Comparison of ENCODE assay signal across 1 cellular context in the genomic region with DNA sequence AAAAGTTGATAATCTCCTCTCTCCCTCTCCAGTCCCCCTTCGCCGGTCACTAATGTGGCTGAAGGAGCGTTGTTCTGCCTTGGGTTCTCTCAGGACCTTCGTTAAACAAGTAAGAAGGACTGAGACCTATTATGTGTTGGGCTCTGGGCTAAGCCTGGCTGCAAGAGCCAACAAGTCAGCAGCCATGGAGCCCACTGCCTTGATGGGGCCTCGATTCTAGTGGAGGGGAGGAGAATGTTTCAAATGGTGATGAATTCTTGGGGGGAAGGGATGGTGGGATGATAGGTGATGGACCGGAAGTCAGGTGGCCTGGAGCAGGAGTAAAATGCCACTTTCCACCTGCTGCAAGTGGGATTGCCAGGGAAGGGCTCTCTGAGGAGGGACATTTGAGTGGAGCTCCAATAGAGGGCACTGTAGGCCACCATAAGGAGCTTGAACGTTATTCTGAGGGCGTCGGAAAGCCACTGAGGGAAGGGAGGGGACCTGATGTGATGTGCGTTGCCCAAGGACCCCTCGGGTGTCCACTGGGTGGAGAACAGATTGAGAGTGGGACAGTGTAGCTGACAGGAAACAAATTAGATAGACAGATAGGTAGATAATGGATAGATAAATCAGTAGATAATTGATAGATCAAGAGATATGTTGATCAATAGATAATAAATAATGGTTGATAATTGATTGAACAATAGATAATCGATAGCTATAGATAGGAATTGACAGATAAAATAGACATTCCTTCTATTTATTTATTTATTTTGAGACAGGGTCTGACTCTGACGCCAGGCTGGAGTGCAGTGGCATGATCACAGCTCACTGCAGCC.
TF ChIP-seq lines count a peak whose summit lies in the region.

No MANE protein-coding gene starts in this region.

TF ChIP-seq in K562, 482 proteins besides CTCF, POLR2A, EP300 and RAD21 (continued from another document and continues in another):
- TF ChIP-seq CEBPG (CRISPR knock-in tag; IDR thresholded peaks at IDR 0.05) (no peak), CEBPG (tag; conservative IDR thresholded peaks at IDR 0.05 in 1 of 2, IDR thresholded peaks at IDR 0.05 in 1 of 2) (no peak), CBX2 (IDR thresholded peaks at IDR 0.05; ENCODE audit: insufficient read depth, low read length, poor library complexity, severe bottlenecking) (no peak), TAF15 (IDR thresholded peaks at IDR 0.05; ENCODE audit: low read depth, low read length) (no peak), TBL1XR1 (IDR thresholded peaks at IDR 0.05; ENCODE audit: low read length in 2 of 2) (no peak), STAG1 (CRISPR knock-in tag; IDR thresholded peaks at IDR 0.05; ENCODE audit: borderline replicate concordance) (peak; percentile 82), MCM3 (IDR thresholded peaks at IDR 0.05) (no peak), ZNF3 (CRISPR knock-in tag; IDR thresholded peaks at IDR 0.05) (no peak), BCOR (IDR thresholded peaks at IDR 0.05) (0 out of 2 replicates have a peak, but pooled peaks have one; percentile 20), ZNF175 (CRISPR knock-in tag; IDR thresholded peaks at IDR 0.05; ENCODE audit: low read depth) (no peak), CBFB (CRISPR knock-in tag; IDR thresholded peaks at IDR 0.05) (no peak), TFAP4 (CRISPR knock-in tag; IDR thresholded peaks at IDR 0.05; ENCODE audit: borderline replicate concordance) (0 out of 2 replicates have a peak, but pooled peaks have one; percentile 25), FUS (optimal IDR thresholded peaks at IDR 0.05; ENCODE audit: low read depth, low read length) (no peak), KAT7 (CRISPR knock-in tag; IDR thresholded peaks at IDR 0.05; ENCODE audit: borderline replicate concordance) (no peak), MCM2 (IDR thresholded peaks at IDR 0.05; ENCODE audit: low read depth) (no peak), SIN3B (IDR thresholded peaks at IDR 0.05; ENCODE audit: low read depth) (no peak), ATF6 (CRISPR knock-in tag; IDR thresholded peaks at IDR 0.05) (no peak), SRSF9 (IDR thresholded peaks at IDR 0.05; ENCODE audit: borderline replicate concordance, low read depth, low read length) (no peak), GATA2 (CRISPR knock-in tag; IDR thresholded peaks at IDR 0.05) (peak; percentile 80), TAF1 (IDR thresholded peaks at IDR 0.05; ENCODE audit: control insufficient read depth, extremely low read depth, insufficient read depth, low read length, severe bottlenecking) (no peak), ZNF589 (CRISPR knock-in tag; IDR thresholded peaks at IDR 0.05; ENCODE audit: low read depth) (no peak), STAT5B (CRISPR knock-in tag; IDR thresholded peaks at IDR 0.05) (no peak), DDX20 (tag; IDR thresholded peaks at IDR 0.05; ENCODE audit: low read depth) (no peak), ZBTB26 (CRISPR knock-in tag; IDR thresholded peaks at IDR 0.05) (no peak), DACH1 (IDR thresholded peaks at IDR 0.05; ENCODE audit: partially characterized antibody) (peak; percentile 70), FOXM1 (IDR thresholded peaks at IDR 0.05; ENCODE audit: low read depth) (no peak), FOXM1 (CRISPR knock-in tag; IDR thresholded peaks at IDR 0.05; ENCODE audit: low read depth) (no peak), HNRNPLL (IDR thresholded peaks at IDR 0.05; ENCODE audit: low read depth, low read length, poor library complexity, severe bottlenecking) (no peak), TGIF2 (CRISPR knock-in tag; IDR thresholded peaks at IDR 0.05) (no peak), ZNF695 (CRISPR knock-in tag; IDR thresholded peaks at IDR 0.05) (no peak)
- TF ChIP-seq, protein P1, sequence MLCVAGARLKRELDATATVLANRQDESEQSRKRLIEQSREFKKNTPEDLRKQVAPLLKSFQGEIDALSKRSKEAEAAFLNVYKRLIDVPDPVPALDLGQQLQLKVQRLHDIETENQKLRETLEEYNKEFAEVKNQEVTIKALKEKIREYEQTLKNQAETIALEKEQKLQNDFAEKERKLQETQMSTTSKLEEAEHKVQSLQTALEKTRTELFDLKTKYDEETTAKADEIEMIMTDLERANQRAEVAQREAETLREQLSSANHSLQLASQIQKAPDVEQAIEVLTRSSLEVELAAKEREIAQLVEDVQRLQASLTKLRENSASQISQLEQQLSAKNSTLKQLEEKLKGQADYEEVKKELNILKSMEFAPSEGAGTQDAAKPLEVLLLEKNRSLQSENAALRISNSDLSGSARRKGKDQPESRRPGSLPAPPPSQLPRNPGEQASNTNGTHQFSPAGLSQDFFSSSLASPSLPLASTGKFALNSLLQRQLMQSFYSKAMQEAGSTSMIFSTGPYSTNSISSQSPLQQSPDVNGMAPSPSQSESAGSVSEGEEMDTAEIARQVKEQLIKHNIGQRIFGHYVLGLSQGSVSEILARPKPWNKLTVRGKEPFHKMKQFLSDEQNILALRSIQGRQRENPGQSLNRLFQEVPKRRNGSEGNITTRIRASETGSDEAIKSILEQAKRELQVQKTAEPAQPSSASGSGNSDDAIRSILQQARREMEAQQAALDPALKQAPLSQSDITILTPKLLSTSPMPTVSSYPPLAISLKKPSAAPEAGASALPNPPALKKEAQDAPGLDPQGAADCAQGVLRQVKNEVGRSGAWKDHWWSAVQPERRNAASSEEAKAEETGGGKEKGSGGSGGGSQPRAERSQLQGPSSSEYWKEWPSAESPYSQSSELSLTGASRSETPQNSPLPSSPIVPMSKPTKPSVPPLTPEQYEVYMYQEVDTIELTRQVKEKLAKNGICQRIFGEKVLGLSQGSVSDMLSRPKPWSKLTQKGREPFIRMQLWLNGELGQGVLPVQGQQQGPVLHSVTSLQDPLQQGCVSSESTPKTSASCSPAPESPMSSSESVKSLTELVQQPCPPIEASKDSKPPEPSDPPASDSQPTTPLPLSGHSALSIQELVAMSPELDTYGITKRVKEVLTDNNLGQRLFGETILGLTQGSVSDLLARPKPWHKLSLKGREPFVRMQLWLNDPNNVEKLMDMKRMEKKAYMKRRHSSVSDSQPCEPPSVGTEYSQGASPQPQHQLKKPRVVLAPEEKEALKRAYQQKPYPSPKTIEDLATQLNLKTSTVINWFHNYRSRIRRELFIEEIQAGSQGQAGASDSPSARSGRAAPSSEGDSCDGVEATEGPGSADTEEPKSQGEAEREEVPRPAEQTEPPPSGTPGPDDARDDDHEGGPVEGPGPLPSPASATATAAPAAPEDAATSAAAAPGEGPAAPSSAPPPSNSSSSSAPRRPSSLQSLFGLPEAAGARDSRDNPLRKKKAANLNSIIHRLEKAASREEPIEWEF (CRISPR knock-in tag; IDR thresholded peaks at IDR 0.05): peak; percentile 99
- TF ChIP-seq, protein P2, sequence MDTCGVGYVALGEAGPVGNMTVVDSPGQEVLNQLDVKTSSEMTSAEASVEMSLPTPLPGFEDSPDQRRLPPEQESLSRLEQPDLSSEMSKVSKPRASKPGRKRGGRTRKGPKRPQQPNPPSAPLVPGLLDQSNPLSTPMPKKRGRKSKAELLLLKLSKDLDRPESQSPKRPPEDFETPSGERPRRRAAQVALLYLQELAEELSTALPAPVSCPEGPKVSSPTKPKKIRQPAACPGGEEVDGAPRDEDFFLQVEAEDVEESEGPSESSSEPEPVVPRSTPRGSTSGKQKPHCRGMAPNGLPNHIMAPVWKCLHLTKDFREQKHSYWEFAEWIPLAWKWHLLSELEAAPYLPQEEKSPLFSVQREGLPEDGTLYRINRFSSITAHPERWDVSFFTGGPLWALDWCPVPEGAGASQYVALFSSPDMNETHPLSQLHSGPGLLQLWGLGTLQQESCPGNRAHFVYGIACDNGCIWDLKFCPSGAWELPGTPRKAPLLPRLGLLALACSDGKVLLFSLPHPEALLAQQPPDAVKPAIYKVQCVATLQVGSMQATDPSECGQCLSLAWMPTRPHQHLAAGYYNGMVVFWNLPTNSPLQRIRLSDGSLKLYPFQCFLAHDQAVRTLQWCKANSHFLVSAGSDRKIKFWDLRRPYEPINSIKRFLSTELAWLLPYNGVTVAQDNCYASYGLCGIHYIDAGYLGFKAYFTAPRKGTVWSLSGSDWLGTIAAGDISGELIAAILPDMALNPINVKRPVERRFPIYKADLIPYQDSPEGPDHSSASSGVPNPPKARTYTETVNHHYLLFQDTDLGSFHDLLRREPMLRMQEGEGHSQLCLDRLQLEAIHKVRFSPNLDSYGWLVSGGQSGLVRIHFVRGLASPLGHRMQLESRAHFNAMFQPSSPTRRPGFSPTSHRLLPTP (IDR thresholded peaks at IDR 0.05; ENCODE audit: borderline replicate concordance, extremely low read depth, insufficient read length): no peak
- TF ChIP-seq, protein P3, sequence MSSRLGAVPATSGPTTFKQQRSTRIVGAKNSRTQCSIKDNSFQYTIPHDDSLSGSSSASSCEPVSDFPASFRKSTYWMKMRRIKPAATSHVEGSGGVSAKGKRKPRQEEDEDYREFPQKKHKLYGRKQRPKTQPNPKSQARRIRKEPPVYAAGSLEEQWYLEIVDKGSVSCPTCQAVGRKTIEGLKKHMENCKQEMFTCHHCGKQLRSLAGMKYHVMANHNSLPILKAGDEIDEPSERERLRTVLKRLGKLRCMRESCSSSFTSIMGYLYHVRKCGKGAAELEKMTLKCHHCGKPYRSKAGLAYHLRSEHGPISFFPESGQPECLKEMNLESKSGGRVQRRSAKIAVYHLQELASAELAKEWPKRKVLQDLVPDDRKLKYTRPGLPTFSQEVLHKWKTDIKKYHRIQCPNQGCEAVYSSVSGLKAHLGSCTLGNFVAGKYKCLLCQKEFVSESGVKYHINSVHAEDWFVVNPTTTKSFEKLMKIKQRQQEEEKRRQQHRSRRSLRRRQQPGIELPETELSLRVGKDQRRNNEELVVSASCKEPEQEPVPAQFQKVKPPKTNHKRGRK (tag; IDR thresholded peaks at IDR 0.05): no peak
- TF ChIP-seq, protein P4, sequence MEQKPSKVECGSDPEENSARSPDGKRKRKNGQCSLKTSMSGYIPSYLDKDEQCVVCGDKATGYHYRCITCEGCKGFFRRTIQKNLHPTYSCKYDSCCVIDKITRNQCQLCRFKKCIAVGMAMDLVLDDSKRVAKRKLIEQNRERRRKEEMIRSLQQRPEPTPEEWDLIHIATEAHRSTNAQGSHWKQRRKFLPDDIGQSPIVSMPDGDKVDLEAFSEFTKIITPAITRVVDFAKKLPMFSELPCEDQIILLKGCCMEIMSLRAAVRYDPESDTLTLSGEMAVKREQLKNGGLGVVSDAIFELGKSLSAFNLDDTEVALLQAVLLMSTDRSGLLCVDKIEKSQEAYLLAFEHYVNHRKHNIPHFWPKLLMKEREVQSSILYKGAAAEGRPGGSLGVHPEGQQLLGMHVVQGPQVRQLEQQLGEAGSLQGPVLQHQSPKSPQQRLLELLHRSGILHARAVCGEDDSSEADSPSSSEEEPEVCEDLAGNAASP (IDR thresholded peaks at IDR 0.05): no peak
- TF ChIP-seq, protein P5, sequence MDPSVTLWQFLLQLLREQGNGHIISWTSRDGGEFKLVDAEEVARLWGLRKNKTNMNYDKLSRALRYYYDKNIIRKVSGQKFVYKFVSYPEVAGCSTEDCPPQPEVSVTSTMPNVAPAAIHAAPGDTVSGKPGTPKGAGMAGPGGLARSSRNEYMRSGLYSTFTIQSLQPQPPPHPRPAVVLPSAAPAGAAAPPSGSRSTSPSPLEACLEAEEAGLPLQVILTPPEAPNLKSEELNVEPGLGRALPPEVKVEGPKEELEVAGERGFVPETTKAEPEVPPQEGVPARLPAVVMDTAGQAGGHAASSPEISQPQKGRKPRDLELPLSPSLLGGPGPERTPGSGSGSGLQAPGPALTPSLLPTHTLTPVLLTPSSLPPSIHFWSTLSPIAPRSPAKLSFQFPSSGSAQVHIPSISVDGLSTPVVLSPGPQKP (CRISPR knock-in tag; IDR thresholded peaks at IDR 0.05): no peak
- TF ChIP-seq, protein P6, sequence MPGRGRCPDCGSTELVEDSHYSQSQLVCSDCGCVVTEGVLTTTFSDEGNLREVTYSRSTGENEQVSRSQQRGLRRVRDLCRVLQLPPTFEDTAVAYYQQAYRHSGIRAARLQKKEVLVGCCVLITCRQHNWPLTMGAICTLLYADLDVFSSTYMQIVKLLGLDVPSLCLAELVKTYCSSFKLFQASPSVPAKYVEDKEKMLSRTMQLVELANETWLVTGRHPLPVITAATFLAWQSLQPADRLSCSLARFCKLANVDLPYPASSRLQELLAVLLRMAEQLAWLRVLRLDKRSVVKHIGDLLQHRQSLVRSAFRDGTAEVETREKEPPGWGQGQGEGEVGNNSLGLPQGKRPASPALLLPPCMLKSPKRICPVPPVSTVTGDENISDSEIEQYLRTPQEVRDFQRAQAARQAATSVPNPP (IDR thresholded peaks at IDR 0.05; ENCODE audit: borderline replicate concordance, insufficient read depth, insufficient read length): no peak
